Comparison of ENCODE assay signal across 20 cellular contexts in the genomic region with DNA sequence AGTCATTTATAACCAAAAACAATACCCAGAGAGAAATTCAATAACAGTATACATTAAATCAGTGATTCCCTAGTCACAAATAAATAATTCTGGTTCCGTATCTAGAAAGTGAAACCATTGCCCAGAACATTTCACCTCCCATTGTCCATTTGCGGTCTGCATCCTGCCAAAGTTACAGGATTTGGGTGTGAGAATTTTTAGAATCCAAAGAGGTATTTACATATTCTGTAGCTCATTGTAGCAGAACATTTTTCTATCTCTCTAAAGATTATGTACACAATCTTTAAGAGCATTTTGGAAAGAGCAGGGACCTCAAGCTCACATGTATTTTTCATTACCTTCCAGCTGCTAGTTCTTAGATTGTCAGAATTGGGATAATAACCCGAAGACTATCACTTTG.
"Had no signal": no experiment of that assay in that cellular context is flagged by ENCODE, and none has a peak within 500 bp of the region (broad histone marks: within the 10 kb centered on the region; RNA-seq: fewer than 3 reads in every experiment).

No MANE protein-coding gene starts in this region.

- H3K9me3 Mint-ChIP-seq: nephron had no signal

- H3K9me3 ChIP-seq: colonic mucosa, neutrophil, thyroid gland, upper lobe of left lung, uterus had no signal

- H3K27me3 ChIP-seq: colonic mucosa, neutrophil, thyroid gland, upper lobe of left lung, uterus had no signal

- H3K4me3 Mint-ChIP-seq: immature natural killer cell, naive B cell had no signal

- DNase-seq: colonic mucosa; dermis blood vessel endothelial cell; effector CD4-positive, alpha-beta T cell; immature natural killer cell; kidney; left cardiac atrium; left ventricle myocardium superior; mesendoderm; naive B cell; posterior cingulate gyrus; stimulated activated CD4-positive, alpha-beta T cell treated with anti-CD3 and anti-CD28 coated beads, Interleukin-2, amount 100 ng/mL, for 24 hours; stimulated activated CD4-positive, alpha-beta T cell treated with anti-CD3 and anti-CD28 coated beads, Interleukin-4, amount 100 ng/mL, for 4 hours; stimulated activated naive CD4-positive, alpha-beta T cell; thyroid gland; upper lobe of left lung; uterus had no signal

- ATAC-seq: left cardiac atrium, left ventricle myocardium superior, sciatic nerve had no signal

- H3K27ac Mint-ChIP-seq: immature natural killer cell, naive B cell had no signal

- H3K36me3 Mint-ChIP-seq: immature natural killer cell, naive B cell had no signal

- H3K27ac ChIP-seq: colonic mucosa, neutrophil, thyroid gland, upper lobe of left lung had no signal

- H3K27me3 Mint-ChIP-seq: naive B cell had no signal

- H3K4me1 ChIP-seq: colonic mucosa, thyroid gland, upper lobe of left lung had no signal

- H3K4me3 ChIP-seq: colonic mucosa, lung, thyroid gland, upper lobe of left lung, uterus had no signal

- H3K36me3 ChIP-seq: colonic mucosa, neutrophil, thyroid gland, upper lobe of left lung, uterus had no signal

- H3K4me1 Mint-ChIP-seq: immature natural killer cell, naive B cell had no signal
